In genomic region chr4:82428969-82429727, GRCh38 we compare ENCODE assay signal across 1 cellular context.
A peak's percentile ranks its signal among the peaks of the same experiment; 100 is the strongest.
TF ChIP-seq lines count a peak whose summit lies in the region.

No MANE protein-coding gene starts in this region.

TF ChIP-seq in K562, 482 proteins besides CTCF, POLR2A, EP300 and RAD21 (continued from another document and continues in another):
- TF ChIP-seq PATZ1 (CRISPR knock-in tag; IDR thresholded peaks at IDR 0.05; ENCODE audit: borderline replicate concordance) (no peak), SMARCA4 (IDR thresholded peaks at IDR 0.05) (no peak), UBTF (IDR thresholded peaks at IDR 0.05; ENCODE audit: borderline replicate concordance in 1 of 2, low read depth in 2 of 2, low read length in 2 of 2) (no peak), LCOR (CRISPR knock-in tag; IDR thresholded peaks at IDR 0.05) (peak; percentile 53), HDAC6 (IDR thresholded peaks at IDR 0.05; ENCODE audit: low read depth, low read length) (no peak), SMARCC2 (IDR thresholded peaks at IDR 0.05; ENCODE audit: low read depth) (no peak), TARDBP (IDR thresholded peaks at IDR 0.05) (peak; percentile 60; the same call in 1 of the 2 replicates), YY1 (IDR thresholded peaks at IDR 0.05; ENCODE audit: borderline replicate concordance in 1 of 3, control insufficient read depth in 1 of 3, extremely low read depth in 1 of 3, insufficient read depth in 3 of 3, insufficient read length in 1 of 3, insufficient replicate concordance in 2 of 3, low read depth in 1 of 3, low read length in 2 of 3) (peak; percentile 82 to 93 (median 92)), RBM34 (IDR thresholded peaks at IDR 0.05; ENCODE audit: borderline replicate concordance, insufficient read depth, low read length) (no peak), FUS (optimal IDR thresholded peaks at IDR 0.05; ENCODE audit: low read depth, low read length) (no peak), SMAD3 (CRISPR knock-in tag; conservative IDR thresholded peaks at IDR 0.05) (no peak), ZNF609 (CRISPR knock-in tag; IDR thresholded peaks at IDR 0.05; ENCODE audit: borderline replicate concordance) (peak; percentile 47; the same call in 1 of the 2 replicates), L3MBTL2 (IDR thresholded peaks at IDR 0.05) (peak; percentile 54), MIER1 (IDR thresholded peaks at IDR 0.05; ENCODE audit: low read depth) (no peak), MAFF (IDR thresholded peaks at IDR 0.05; ENCODE audit: low read length) (no peak), MYNN (IDR thresholded peaks at IDR 0.05) (peak; percentile 30; the same call in 1 of the 2 replicates), MYNN (CRISPR knock-in tag; IDR thresholded peaks at IDR 0.05) (no peak), HOMEZ (CRISPR knock-in tag; IDR thresholded peaks at IDR 0.05) (no peak), MBD2 (IDR thresholded peaks at IDR 0.05; ENCODE audit: borderline replicate concordance, low read depth) (peak; percentile 66; the same call in 1 of the 2 replicates), EWSR1 (IDR thresholded peaks at IDR 0.05; ENCODE audit: borderline replicate concordance, low read depth, partially characterized antibody) (no peak), ZNF407 (IDR thresholded peaks at IDR 0.05; ENCODE audit: low read depth) (no peak), ZNF311 (CRISPR knock-in tag; IDR thresholded peaks at IDR 0.05) (no peak), NEUROD1 (IDR thresholded peaks at IDR 0.05; ENCODE audit: borderline replicate concordance, low read depth, low read length, partially characterized antibody) (peak; percentile 76), SP2 (IDR thresholded peaks at IDR 0.05; ENCODE audit: extremely low read depth, low read depth, low read length, poor library complexity, severe bottlenecking) (no peak), MXI1 (IDR thresholded peaks at IDR 0.05; ENCODE audit: low read depth, low read length) (peak; percentile 27; the same call in 1 of the 2 replicates), XRCC5 (IDR thresholded peaks at IDR 0.05; ENCODE audit: low read depth, low read length) (peak; percentile 88; the same call in 1 of the 2 replicates), SREBF2 (CRISPR knock-in tag; IDR thresholded peaks at IDR 0.05) (no peak), KAT2B (IDR thresholded peaks at IDR 0.05; ENCODE audit: low read depth, low read length) (no peak), BRCA1 (IDR thresholded peaks at IDR 0.05) (no peak), BRCA1 (CRISPR knock-in tag; IDR thresholded peaks at IDR 0.05) (no peak), CEBPG (CRISPR knock-in tag; IDR thresholded peaks at IDR 0.05) (no peak), CEBPG (tag; conservative IDR thresholded peaks at IDR 0.05 in 1 of 2, IDR thresholded peaks at IDR 0.05 in 1 of 2) (no peak), THRAP3 (IDR thresholded peaks at IDR 0.05; ENCODE audit: borderline replicate concordance) (no peak; the same call in 1 of the 2 replicates), PRPF4 (IDR thresholded peaks at IDR 0.05; ENCODE audit: insufficient read depth, low read depth, low read length, poor library complexity, severe bottlenecking) (peak; percentile 92), BDP1 (IDR thresholded peaks at IDR 0.05; ENCODE audit: insufficient read depth, insufficient read length) (no peak), ZNF395 (CRISPR knock-in tag; IDR thresholded peaks at IDR 0.05) (peak; percentile 52; the same call in 1 of the 2 replicates), JUND (IDR thresholded peaks at IDR 0.05; ENCODE audit: borderline replicate concordance, low read depth, low read length) (peak; percentile 85), JUND (tag; IDR thresholded peaks at IDR 0.05; ENCODE audit: borderline replicate concordance, low read depth, low read length) (peak; percentile 77; the same call in 1 of the 3 replicates)
- TF ChIP-seq, protein P1, sequence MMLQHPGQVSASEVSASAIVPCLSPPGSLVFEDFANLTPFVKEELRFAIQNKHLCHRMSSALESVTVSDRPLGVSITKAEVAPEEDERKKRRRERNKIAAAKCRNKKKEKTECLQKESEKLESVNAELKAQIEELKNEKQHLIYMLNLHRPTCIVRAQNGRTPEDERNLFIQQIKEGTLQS (IDR thresholded peaks at IDR 0.05), result no peak
- TF ChIP-seq, protein P1 (CRISPR knock-in tag; conservative IDR thresholded peaks at IDR 0.05), result peak; percentile 59
